Comparison of ENCODE assay signal across 2 cellular contexts in genomic region chr10:88902328-88902789, GRCh38.
A peak's percentile ranks its signal among the peaks of the same experiment; 100 is the strongest.
TF ChIP-seq lines count a peak whose summit lies in the region.

No MANE protein-coding gene starts in this region.

TF ChIP-seq in IMR-90, 13 proteins besides CTCF, POLR2A, EP300 and RAD21:
- TF ChIP-seq RFX5 (IDR thresholded peaks at IDR 0.05; ENCODE audit: low read depth, low read length) (no peak), RCOR1 (IDR thresholded peaks at IDR 0.05; ENCODE audit: insufficient replicate concordance, low read length) (no peak), CHD1 (IDR thresholded peaks at IDR 0.05; ENCODE audit: low read depth, low read length) (no peak), NFE2L2 (IDR thresholded peaks at IDR 0.05; ENCODE audit: low read depth, low read length) (no peak), SMC3 (IDR thresholded peaks at IDR 0.05; ENCODE audit: low read depth, low read length) (no peak), MXI1 (IDR thresholded peaks at IDR 0.05; ENCODE audit: borderline replicate concordance, low read depth, low read length) (no peak), CEBPB (IDR thresholded peaks at IDR 0.05; ENCODE audit: low read depth, low read length) (no peak), USF2 (IDR thresholded peaks at IDR 0.05; ENCODE audit: low read depth, low read length) (no peak), BHLHE40 (IDR thresholded peaks at IDR 0.05; ENCODE audit: low read depth, low read length) (no peak), ELK1 (IDR thresholded peaks at IDR 0.05; ENCODE audit: borderline replicate concordance, low read depth, low read length) (no peak), FOS (IDR thresholded peaks at IDR 0.05; ENCODE audit: low read depth, low read length) (no peak), MAFK (IDR thresholded peaks at IDR 0.05; ENCODE audit: low read depth, low read length) (no peak), MAZ (IDR thresholded peaks at IDR 0.05; ENCODE audit: borderline replicate concordance, low read depth, low read length) (no peak)

TF ChIP-seq in GM12878, 131 proteins besides CTCF, POLR2A, EP300 and RAD21:
- TF ChIP-seq CREB1 (IDR thresholded peaks at IDR 0.05; ENCODE audit: low read depth) (no peak), TBL1XR1 (IDR thresholded peaks at IDR 0.05; ENCODE audit: low read depth, low read length) (no peak), SMARCA5 (IDR thresholded peaks at IDR 0.05) (no peak), PBX3 (IDR thresholded peaks at IDR 0.05; ENCODE audit: insufficient replicate concordance, low read depth, low read length) (peak; percentile 14), NRF1 (conservative IDR thresholded peaks at IDR 0.05; ENCODE audit: low read depth, low read length) (no peak), SRF (IDR thresholded peaks at IDR 0.05; ENCODE audit: low read depth in 2 of 2, low read length in 2 of 2) (no peak), NBN (IDR thresholded peaks at IDR 0.05) (0 out of 2 replicates have a peak, but pooled peaks have one; percentile 5), FOS (IDR thresholded peaks at IDR 0.05; ENCODE audit: borderline replicate concordance, extremely low read depth, insufficient read length) (no peak), HDGF (IDR thresholded peaks at IDR 0.05) (peak; percentile 45; the same call in 1 of the 2 replicates), ZNF217 (IDR thresholded peaks at IDR 0.05) (no peak), ZZZ3 (IDR thresholded peaks at IDR 0.05; ENCODE audit: control insufficient read depth, insufficient read length, low read depth) (no peak), PKNOX1 (IDR thresholded peaks at IDR 0.05) (peak; percentile 92), EZH2 (IDR thresholded peaks at IDR 0.05; ENCODE audit: borderline replicate concordance, control insufficient read depth, low read depth, low read length) (no peak), REST (IDR thresholded peaks at IDR 0.05; ENCODE audit: low read depth, low read length) (no peak), RB1 (IDR thresholded peaks at IDR 0.05; ENCODE audit: borderline replicate concordance) (no peak), SUZ12 (IDR thresholded peaks at IDR 0.05; ENCODE audit: unreplicated experiment) (no peak)
